ENCODE assay signal across 9 cellular contexts in the genomic region with DNA sequence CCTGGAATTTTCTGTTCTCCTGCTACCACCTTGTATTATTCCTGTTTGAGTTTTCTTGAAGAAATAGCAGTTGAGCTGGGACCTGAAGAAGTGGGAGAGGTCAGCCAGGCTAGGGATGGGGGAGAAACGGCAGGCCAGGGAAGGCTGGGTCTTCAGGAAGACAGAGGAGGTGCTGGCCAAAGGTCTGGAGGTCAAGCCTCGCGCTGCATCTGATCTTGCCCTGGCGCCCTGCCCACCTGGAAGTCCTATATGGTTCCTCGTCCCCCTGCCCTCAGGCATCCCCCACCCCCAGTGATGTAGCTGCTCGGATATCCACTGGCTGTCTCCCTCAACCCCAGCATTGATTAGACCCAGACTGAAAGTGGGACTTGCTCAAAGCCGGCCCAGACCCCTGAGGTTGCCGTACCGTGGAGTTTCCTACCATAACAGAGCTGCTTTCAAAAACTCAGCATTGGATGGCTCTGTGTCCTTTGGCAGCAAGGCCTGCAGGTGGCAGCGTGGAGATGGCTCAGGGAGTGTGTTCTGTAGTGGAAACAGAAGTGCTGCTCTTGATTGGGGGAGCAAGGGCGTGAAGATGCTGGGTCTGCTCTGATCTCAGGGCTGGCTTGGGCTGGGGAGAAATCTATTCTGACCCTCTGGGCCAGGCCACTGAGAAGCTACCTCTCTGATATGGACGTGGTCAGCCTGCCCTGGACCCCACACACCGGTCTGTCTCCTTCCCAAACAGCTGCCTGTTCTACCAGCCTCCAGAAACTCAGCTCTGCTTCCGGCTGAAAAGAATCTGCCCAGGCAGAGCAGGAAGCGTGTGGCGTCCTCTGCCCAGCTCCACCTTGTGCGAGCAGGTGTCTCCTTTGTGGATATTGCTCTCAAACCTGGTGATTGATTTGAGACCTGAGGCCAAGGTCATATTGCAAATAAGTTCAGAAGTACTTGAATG.
A peak's percentile ranks its signal among the peaks of the same experiment; 100 is the strongest.
DNase-seq lines count a peak whose midpoint lies in the region; ATAC-seq, FAIRE-seq and TF ChIP-seq lines count a peak whose summit lies in the region.
"Had no signal": no experiment of that assay in that cellular context is flagged by ENCODE, and none has a peak within 500 bp of the region (broad histone marks: within the 10 kb centered on the region; RNA-seq: fewer than 3 reads in every experiment).

No MANE protein-coding gene starts in this region.

- no peaks in the 10 kb centered on the region for H3K27me3 ChIP-seq in H7 (ENCODE audit: control insufficient read depth, insufficient read depth, low read length)
- no peaks in the 10 kb centered on the region for H3K27me3 ChIP-seq in effector memory CD4-positive, alpha-beta T cell (replicated peaks; ENCODE audit: control insufficient read depth, insufficient read depth, low read length, poor library complexity, severe bottlenecking)

- no peak overlapping the region for H3K9ac ChIP-seq in kidney (ENCODE audit: low read length in 2 of 2)

- H3K36me3 ChIP-seq in H7 (replicated peaks; ENCODE audit: control insufficient read depth, insufficient read depth, low read length) (no peaks in the 10 kb centered on the region), kidney (ENCODE audit: control insufficient read depth in 1 of 2, insufficient read depth in 2 of 2, low read length in 2 of 2) (no peaks in the 10 kb centered on the region)
- no peaks in the 10 kb centered on the region for H3K36me3 ChIP-seq in effector memory CD4-positive, alpha-beta T cell (ENCODE audit: control insufficient read depth, insufficient read depth, low read length)

- TF ChIP-seq CTCF in cardiac fibroblast (IDR thresholded peaks at IDR 0.05; ENCODE audit: low read depth, low read length) (peak; percentile 76), kidney (IDR thresholded peaks at IDR 0.05; ENCODE audit: borderline replicate concordance, extremely low read depth, insufficient read depth) (peak; percentile 67)

- H3K9me3 ChIP-seq in T-helper 17 cell (ENCODE audit: control insufficient read depth, low read length, poor library complexity, severe bottlenecking): no peaks in the 10 kb centered on the region
- no peaks in the 10 kb centered on the region for H3K9me3 ChIP-seq in kidney (ENCODE audit: control insufficient read depth in 1 of 2, low read length in 2 of 2)
- H3K9me3 ChIP-seq in effector memory CD4-positive, alpha-beta T cell (ENCODE audit: control insufficient read depth, low read length): no peaks in the 10 kb centered on the region

- intact Hi-C loops in kidney (cut with DNase I): loop anchor here (5.0 kb wide), 1 partner anchor 179 kb away; no protein-coding TSS in a partner anchor

- no peaks in the 10 kb centered on the region for H3K36me3 Mint-ChIP-seq in T-helper 17 cell (ENCODE audit: low read depth)

- peak; percentile 59 for ATAC-seq in T-helper 17 cell

- no peak overlapping the region for H3K27ac ChIP-seq in kidney (ENCODE audit: low read depth in 2 of 2, low read length in 2 of 2)
- no peak overlapping the region for H3K27ac ChIP-seq in effector memory CD4-positive, alpha-beta T cell (ENCODE audit: insufficient read depth, low read length, poor library complexity, severe bottlenecking)

- peak overlapping the region; percentile 80 for H3K27ac Mint-ChIP-seq in T-helper 17 cell
- H3K27ac Mint-ChIP-seq: stimulated activated naive CD8-positive, alpha-beta T cell treated with anti-CD3 and anti-CD28 coated beads, Interleukin-15, Interleukin-2, amounts not matched to agents 100 ng/mL and 50 ng/mL, for 24 hours had no signal

- H3K4me3 ChIP-seq in H7 (ENCODE audit: insufficient read depth, low read depth, low read length) (no peak overlapping the region), cardiac fibroblast (replicated peaks in 1 of 2; ENCODE audit: low read depth in 2 of 2, low read length in 2 of 2) (no peak overlapping the region), kidney (ENCODE audit: low read length in 2 of 2) (no peak overlapping the region)
- H3K4me3 ChIP-seq in effector memory CD4-positive, alpha-beta T cell (ENCODE audit: insufficient read depth, low read depth, low read length, poor library complexity, severe bottlenecking): no peak overlapping the region

- DNase-seq in DMS53 treated with DMSO at 0.1 percent for 48 hours (lab: John Stamatoyannopoulos, UW; ENCODE audit: unreplicated experiment): peak; percentile 71
- DNase-seq in H7: peak; percentile 82
- peak; percentile 83 for DNase-seq in NCI-H146 (lab: John Stamatoyannopoulos, UW)
- DNase-seq in T-helper 17 cell: peak in 1 of 3 donors; percentile 15
- peak; percentile 61 to 63 for DNase-seq in cardiac fibroblast (ENCODE audit: low read depth in 2 of 2)
- no peak for DNase-seq in kidney
- DNase-seq in stimulated activated CD4-positive, alpha-beta T cell treated with anti-CD3 and anti-CD28 coated beads, Interleukin-2, amount 100 ng/mL, for 48 hours: peak; percentile 15 to 28
- no peak for DNase-seq in effector memory CD4-positive, alpha-beta T cell

- H3K4me1 ChIP-seq in kidney (ENCODE audit: control insufficient read depth in 1 of 2, insufficient read depth in 1 of 2, low read depth in 1 of 2, low read length in 2 of 2): peaks cover 0 to 4% of the 10 kb centered on the region in 2 donors
- no peaks in the 10 kb centered on the region for H3K4me1 ChIP-seq in effector memory CD4-positive, alpha-beta T cell (ENCODE audit: control insufficient read depth, insufficient read depth, low read length, poor library complexity, severe bottlenecking)

- no peak for FAIRE-seq in kidney (lab: Jason Lieb, UNC)

- H3K4me3 Mint-ChIP-seq in T-helper 17 cell: no peak overlapping the region
- H3K4me3 Mint-ChIP-seq: stimulated activated naive CD8-positive, alpha-beta T cell treated with anti-CD3 and anti-CD28 coated beads, Interleukin-15, Interleukin-2, amounts not matched to agents 100 ng/mL and 50 ng/mL, for 24 hours had no signal

- H3K27me3 Mint-ChIP-seq in T-helper 17 cell: no peaks in the 10 kb centered on the region
- H3K27me3 Mint-ChIP-seq: stimulated activated naive CD8-positive, alpha-beta T cell treated with anti-CD3 and anti-CD28 coated beads, Interleukin-15, Interleukin-2, amounts not matched to agents 100 ng/mL and 50 ng/mL, for 24 hours had no signal

- H3K4me1 Mint-ChIP-seq in T-helper 17 cell: peaks cover 21% of the 10 kb centered on the region

Comparison
In these comparisons a context has a peak if more than half of its experiments do, and no peak if none do; other contexts are left out.
1. DNase-seq: peak in DMS53 treated with DMSO at 0.1 percent for 48 hours (single experiment), H7 (single experiment), NCI-H146 (single experiment), cardiac fibroblast (2 of 2) and stimulated activated CD4-positive, alpha-beta T cell treated with anti-CD3 and anti-CD28 coated beads, Interleukin-2, amount 100 ng/mL, for 48 hours (2 of 2); none in kidney (single experiment) and effector memory CD4-positive, alpha-beta T cell (0 of 3).